9 cellular contexts compared by ENCODE assay signal in genomic region chr10:3935933-3936359, GRCh38.
A peak's percentile ranks its signal among the peaks of the same experiment; 100 is the strongest.
DNase-seq lines count a peak whose midpoint lies in the region; ATAC-seq and TF ChIP-seq lines count a peak whose summit lies in the region.
"Had no signal": no experiment of that assay in that cellular context is flagged by ENCODE, and none has a peak within 500 bp of the region (broad histone marks: within the 10 kb centered on the region; RNA-seq: fewer than 3 reads in every experiment).

No MANE protein-coding gene starts in this region.

- H3K27ac Mint-ChIP-seq in activated CD4-positive, alpha-beta memory T cell treated with anti-CD3 and anti-CD28 coated beads for 36 hours: peak overlapping the region; percentile 92

- H3K9me3 Mint-ChIP-seq in activated CD4-positive, alpha-beta memory T cell treated with anti-CD3 and anti-CD28 coated beads for 36 hours: no peaks in the 10 kb centered on the region

- H3K4me1 Mint-ChIP-seq in activated CD4-positive, alpha-beta memory T cell treated with anti-CD3 and anti-CD28 coated beads for 36 hours (ENCODE audit: low read depth): peaks cover 49% of the 10 kb centered on the region

- CTCF ChIA-PET in activated CD4-positive, alpha-beta memory T cell treated with anti-CD3 and anti-CD28 coated beads for 36 hours (lab: Charles Lee): interaction anchor here (0.8 kb wide), 1 partner anchor 139 kb away, joined by 3 read pairs; no protein-coding TSS in a partner anchor

- TF ChIP-seq CTCF in fibroblast of villous mesenchyme (IDR thresholded peaks at IDR 0.05; ENCODE audit: insufficient read depth, low read depth, low read length): no peak

- no peaks in the 10 kb centered on the region for H3K36me3 Mint-ChIP-seq in activated CD4-positive, alpha-beta memory T cell treated with anti-CD3 and anti-CD28 coated beads for 36 hours

- peak overlapping the region in 19 of 21 experiments; percentile 8 to 84 (median 66) for H3K27ac ChIP-seq in skin epidermis

- no peak for ATAC-seq in GM21786 (IDR thresholded peaks at IDR 0.05; ENCODE audit: unreplicated experiment)

- POLR2A ChIA-PET in activated CD4-positive, alpha-beta memory T cell treated with anti-CD3 and anti-CD28 coated beads for 36 hours (lab: Charles Lee): interaction anchor here (0.6 to 3.6 kb wide), 9 partner anchors 8 to 737 kb away, joined by 3 to 32 read pairs (median 4); partner anchors contain the start of gene KLF6

- DNase-seq in DMS79 treated with DMSO at 0.1 percent for 48 hours (lab: John Stamatoyannopoulos, UW) (peak; percentile 16), DMS79 (lab: John Stamatoyannopoulos, UW) (no peak), fibroblast of villous mesenchyme (ENCODE audit: low read depth) (peak; percentile 36), superior temporal gyrus (ENCODE audit: extremely low spot score) (no peak), islet precursor cell (no peak)
- DNase-seq in activated CD4-positive, alpha-beta memory T cell treated with anti-CD3 and anti-CD28 coated beads for 36 hours: no peak
- DNase-seq: NCI-H1048 had no signal

- peak overlapping the region; percentile 45 for H3K4me3 ChIP-seq in fibroblast of villous mesenchyme (ENCODE audit: low read depth, low read length)
- H3K4me3 ChIP-seq in skin epidermis: no peak overlapping the region

- intact Hi-C loops in activated CD4-positive, alpha-beta memory T cell treated with anti-CD3 and anti-CD28 coated beads for 36 hours (cut with micrococcal nuclease): loop anchor here (1.0 to 5.0 kb wide), 10 partner anchors 10 to 314 kb away; no protein-coding TSS in a partner anchor

- no peaks in the 10 kb centered on the region for H3K27me3 Mint-ChIP-seq in activated CD4-positive, alpha-beta memory T cell treated with anti-CD3 and anti-CD28 coated beads for 36 hours

- H3K4me3 Mint-ChIP-seq in activated CD4-positive, alpha-beta memory T cell treated with anti-CD3 and anti-CD28 coated beads for 36 hours: no peak overlapping the region

Comparison
In these comparisons a context has a peak if more than half of its experiments do, and no peak if none do; other contexts are left out.
1. DNase-seq: peak in DMS79 treated with DMSO at 0.1 percent for 48 hours (single experiment) and fibroblast of villous mesenchyme (single experiment); none in DMS79 (single experiment), activated CD4-positive, alpha-beta memory T cell treated with anti-CD3 and anti-CD28 coated beads for 36 hours (single experiment), superior temporal gyrus (single experiment) and islet precursor cell (single experiment).